ENCODE assay signal across 1 cellular context in the genomic region with DNA sequence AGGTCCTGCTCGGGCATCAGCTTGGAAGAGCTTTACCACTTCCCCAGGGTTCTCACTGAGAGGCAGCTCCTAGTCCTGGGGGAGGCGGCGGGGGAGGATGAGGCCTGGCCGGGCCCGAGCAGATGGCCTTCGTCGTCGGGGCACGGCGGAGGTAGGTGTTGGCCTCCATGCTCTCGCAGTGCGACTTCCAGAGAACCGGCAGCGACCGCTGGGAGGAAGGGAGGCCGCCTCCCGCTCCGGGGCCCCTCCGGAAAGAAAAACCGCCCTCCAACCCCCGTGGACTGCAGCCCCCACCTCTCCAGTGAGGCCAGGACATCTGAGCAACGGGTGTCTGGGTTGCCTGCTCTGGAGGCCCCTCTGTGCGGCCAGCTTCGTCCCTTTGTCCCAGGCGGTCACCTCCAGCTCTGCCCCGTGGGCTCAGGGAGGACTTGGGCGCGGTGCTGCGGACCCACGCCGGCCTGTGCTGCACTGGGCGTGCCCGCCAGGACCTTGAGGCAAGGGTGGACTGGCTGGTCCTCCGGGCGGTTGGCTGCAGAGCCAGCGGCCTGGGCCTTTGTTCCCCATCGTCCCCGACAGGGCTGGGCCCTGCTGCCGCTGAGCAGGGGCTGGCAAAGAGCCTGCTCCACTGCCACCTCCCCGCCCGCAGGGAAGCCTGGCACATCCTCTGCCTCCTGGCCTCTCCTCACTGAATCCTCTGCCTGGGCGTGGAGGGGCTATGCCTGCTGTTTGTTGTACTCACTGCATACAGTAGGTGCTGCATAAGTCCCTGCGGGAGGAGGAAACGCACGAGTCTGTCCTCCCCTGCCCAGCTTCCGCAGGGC.
TF ChIP-seq lines count a peak whose summit lies in the region.

No MANE protein-coding gene starts in this region.

TF ChIP-seq in endothelial cell of umbilical vein, 7 proteins besides CTCF, POLR2A, EP300 and RAD21:
- TF ChIP-seq JUN (IDR thresholded peaks at IDR 0.05; ENCODE audit: borderline replicate concordance, insufficient read depth, insufficient read length, low read depth), result no peak
- no peak for TF ChIP-seq MYC (IDR thresholded peaks at IDR 0.05; ENCODE audit: low read depth, low read length)
- TF ChIP-seq POLR2AphosphoS5 (IDR thresholded peaks at IDR 0.05; ENCODE audit: insufficient read depth, low read depth, low read length), result no peak
- no peak for TF ChIP-seq EZH2 (IDR thresholded peaks at IDR 0.05; ENCODE audit: borderline replicate concordance, low read depth, low read length, severe bottlenecking)
- TF ChIP-seq, protein P1, sequence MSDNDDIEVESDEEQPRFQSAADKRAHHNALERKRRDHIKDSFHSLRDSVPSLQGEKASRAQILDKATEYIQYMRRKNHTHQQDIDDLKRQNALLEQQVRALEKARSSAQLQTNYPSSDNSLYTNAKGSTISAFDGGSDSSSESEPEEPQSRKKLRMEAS (IDR thresholded peaks at IDR 0.05; ENCODE audit: insufficient read depth, insufficient read length), result no peak
- no peak for TF ChIP-seq GATA2 (IDR thresholded peaks at IDR 0.05; ENCODE audit: insufficient read depth, insufficient read length, low read depth, low read length)
- TF ChIP-seq FOS (IDR thresholded peaks at IDR 0.05; ENCODE audit: borderline replicate concordance, insufficient read depth, low read length), result no peak
TF ChIP-seq in endothelial cell of umbilical vein: peak in this region for 0.
